ENCODE assay signal across 9 cellular contexts in genomic region chr7:12257582-12257981, GRCh38. TPM values are rescaled to one million over a fixed set of nuclear protein-coding genes. Genes with fewer than 3 reads are reported as not detected.
A peak's percentile ranks its signal among the peaks of the same experiment; 100 is the strongest.
DNase-seq lines count a peak whose midpoint lies in the region; ATAC-seq and TF ChIP-seq lines count a peak whose summit lies in the region.
"Had no signal": no experiment of that assay in that cellular context is flagged by ENCODE, and none has a peak within 500 bp of the region (broad histone marks: within the 10 kb centered on the region; RNA-seq: fewer than 3 reads in every experiment).

No MANE protein-coding gene starts in this region.

- no peak overlapping the region for H3K27ac Mint-ChIP-seq in T-helper 2 cell treated with Interferon-gamma antibody and Interleukin-4, amounts not matched to agents 5 μg/mL and 100 μg/mL, for 36 hours
- no peak overlapping the region for H3K27ac Mint-ChIP-seq in immature natural killer cell

- no peaks in the 10 kb centered on the region for H3K27me3 ChIP-seq in esophagus squamous epithelium
- H3K27me3 ChIP-seq: SJSA1 had no signal

- H3K9me3 ChIP-seq in esophagus squamous epithelium = no peaks in the 10 kb centered on the region
- H3K9me3 ChIP-seq: SJSA1 had no signal

- peaks cover 10% of the 10 kb centered on the region for H3K4me1 Mint-ChIP-seq in T-helper 2 cell treated with Interferon-gamma antibody and Interleukin-4, amounts not matched to agents 5 μg/mL and 100 μg/mL, for 36 hours (ENCODE audit: low read depth)
- peaks cover 0 to 1% of the 10 kb centered on the region in 2 donors for H3K4me1 Mint-ChIP-seq in immature natural killer cell

- peak overlapping the region in 1 of 4 donors; percentile 28 for H3K27ac ChIP-seq in esophagus squamous epithelium
- H3K27ac ChIP-seq: SJSA1 had no signal

- peak; percentile 100 for ATAC-seq in GM19438 (IDR thresholded peaks at IDR 0.05; ENCODE audit: low read depth, unreplicated experiment)
- peak; percentile 100 for ATAC-seq in HG03378 (IDR thresholded peaks at IDR 0.05; ENCODE audit: unreplicated experiment)

- TF ChIP-seq POLR2A in esophagus squamous epithelium (IDR thresholded peaks at IDR 0.05) = no peak

- no peak for TF ChIP-seq CTCF in esophagus squamous epithelium (IDR thresholded peaks at IDR 0.05)

- H3K36me3 Mint-ChIP-seq in T-helper 2 cell treated with Interferon-gamma antibody and Interleukin-4, amounts not matched to agents 5 μg/mL and 100 μg/mL, for 36 hours (ENCODE audit: low read depth) = no peaks in the 10 kb centered on the region
- peaks cover 0 to 5% (median 0%) of the 10 kb centered on the region in 3 donors for H3K36me3 Mint-ChIP-seq in immature natural killer cell

- WGBS in esophagus squamous epithelium, 2 donors = 42 to 69% methylated on average over 2 of the region's 2 CpGs

- H3K9me3 Mint-ChIP-seq in T-helper 2 cell treated with Interferon-gamma antibody and Interleukin-4, amounts not matched to agents 5 μg/mL and 100 μg/mL, for 36 hours = peaks cover 17% of the 10 kb centered on the region
- H3K9me3 Mint-ChIP-seq in immature natural killer cell = peaks cover 0 to under 1% (median 0%) of the 10 kb centered on the region in 6 donors

- intact Hi-C loops in esophagus squamous epithelium (cut with DNase I) = no loop called here

- no peaks in the 10 kb centered on the region for H3K4me1 ChIP-seq in esophagus squamous epithelium

- H3K4me3 Mint-ChIP-seq in T-helper 2 cell treated with Interferon-gamma antibody and Interleukin-4, amounts not matched to agents 5 μg/mL and 100 μg/mL, for 36 hours = no peak overlapping the region
- H3K4me3 Mint-ChIP-seq in immature natural killer cell = no peak overlapping the region

- peaks cover 12% of the 10 kb centered on the region for H3K27me3 Mint-ChIP-seq in T-helper 2 cell treated with Interferon-gamma antibody and Interleukin-4, amounts not matched to agents 5 μg/mL and 100 μg/mL, for 36 hours (ENCODE audit: low read depth)
- H3K27me3 Mint-ChIP-seq in immature natural killer cell (ENCODE audit: low read depth in 3 of 3) = peaks cover 0 to 2% (median 2%) of the 10 kb centered on the region in 3 donors

- H3K36me3 ChIP-seq in esophagus squamous epithelium = no peaks in the 10 kb centered on the region
- H3K36me3 ChIP-seq: SJSA1 had no signal

- H3K4me3 ChIP-seq in esophagus squamous epithelium = peak overlapping the region in 1 of 4 donors; percentile 30
- H3K4me3 ChIP-seq: SJSA1 had no signal

- DNase-seq in GM03348 (ENCODE audit: low spot score) = peak; percentile 6
- DNase-seq in T-helper 2 cell treated with Interferon-gamma antibody and Interleukin-4, amounts not matched to agents 5 μg/mL and 100 μg/mL, for 36 hours (ENCODE audit: low spot score) = peak; percentile 64
- peak; percentile 71 to 79 (median 77) for DNase-seq in immature natural killer cell
- no peak for DNase-seq in hypothalamus (lab: John Stamatoyannopoulos, UW)
- no peak for DNase-seq in esophagus squamous epithelium (lab: John Stamatoyannopoulos, UW)
- no peak for DNase-seq in T1000 (lab: John Stamatoyannopoulos, UW)

RNA-seq across cellular contexts. Expression of gene TMEM106B, which starts 46.5 kb away (rescaled TPM):
- 10 to 100 TPM; 17.9 to 30.4 (median 21.0) TPM for polyA plus RNA-seq in immature natural killer cell
- total RNA-seq in esophagus squamous epithelium = 10 to 100 TPM; 17.7 to 47.7 (median 39.7) TPM

Comparison
In these comparisons a context has a peak if more than half of its experiments do, and no peak if none do; other contexts are left out.
1. DNase-seq: peak in GM03348 (single experiment), T-helper 2 cell treated with Interferon-gamma antibody and Interleukin-4, amounts not matched to agents 5 μg/mL and 100 μg/mL, for 36 hours (single experiment) and immature natural killer cell (3 of 3); none in hypothalamus (0 of 51), esophagus squamous epithelium (single experiment) and T1000 (single experiment).